1 cellular context compared by ENCODE assay signal in the genomic region with DNA sequence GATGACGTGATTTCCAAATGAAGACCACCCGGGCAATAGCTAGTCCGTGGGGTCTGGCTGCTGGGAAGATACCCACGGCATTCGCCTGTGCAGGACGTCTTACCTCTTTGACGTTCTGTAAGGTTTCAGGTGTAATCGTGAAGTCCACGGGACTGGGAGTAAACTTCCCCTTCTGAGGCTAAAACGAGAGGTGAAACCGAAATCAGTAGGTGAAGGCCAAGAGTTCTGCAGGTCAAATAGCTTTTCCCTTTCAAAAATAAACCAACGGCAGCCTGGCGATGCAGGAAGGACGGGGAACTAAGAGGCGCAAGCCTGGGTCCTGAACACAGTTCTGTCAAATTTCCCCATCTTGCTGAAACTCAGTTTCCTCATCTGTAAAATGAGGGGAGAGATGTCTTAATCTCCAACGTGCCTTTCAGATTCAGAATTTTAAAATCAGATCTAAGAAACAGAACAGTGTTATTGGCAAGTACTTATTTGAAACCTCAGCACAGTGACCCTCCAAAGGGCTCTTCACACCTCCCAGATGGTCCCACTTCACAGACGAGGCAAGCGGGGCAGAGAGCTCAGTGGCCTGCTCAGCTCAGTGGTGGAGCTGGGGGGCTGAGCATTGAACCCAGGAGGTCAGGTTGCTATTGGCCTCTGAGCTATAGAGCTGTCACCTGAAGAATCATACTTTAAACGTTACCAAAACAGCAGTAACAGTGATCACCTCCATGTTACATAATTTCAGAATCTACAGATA.
TF ChIP-seq lines count a peak whose summit lies in the region.

No MANE protein-coding gene starts in this region.

TF ChIP-seq in HepG2, 621 proteins besides CTCF, POLR2A, EP300 and RAD21 (continued from another document):
- TF ChIP-seq, protein P1, sequence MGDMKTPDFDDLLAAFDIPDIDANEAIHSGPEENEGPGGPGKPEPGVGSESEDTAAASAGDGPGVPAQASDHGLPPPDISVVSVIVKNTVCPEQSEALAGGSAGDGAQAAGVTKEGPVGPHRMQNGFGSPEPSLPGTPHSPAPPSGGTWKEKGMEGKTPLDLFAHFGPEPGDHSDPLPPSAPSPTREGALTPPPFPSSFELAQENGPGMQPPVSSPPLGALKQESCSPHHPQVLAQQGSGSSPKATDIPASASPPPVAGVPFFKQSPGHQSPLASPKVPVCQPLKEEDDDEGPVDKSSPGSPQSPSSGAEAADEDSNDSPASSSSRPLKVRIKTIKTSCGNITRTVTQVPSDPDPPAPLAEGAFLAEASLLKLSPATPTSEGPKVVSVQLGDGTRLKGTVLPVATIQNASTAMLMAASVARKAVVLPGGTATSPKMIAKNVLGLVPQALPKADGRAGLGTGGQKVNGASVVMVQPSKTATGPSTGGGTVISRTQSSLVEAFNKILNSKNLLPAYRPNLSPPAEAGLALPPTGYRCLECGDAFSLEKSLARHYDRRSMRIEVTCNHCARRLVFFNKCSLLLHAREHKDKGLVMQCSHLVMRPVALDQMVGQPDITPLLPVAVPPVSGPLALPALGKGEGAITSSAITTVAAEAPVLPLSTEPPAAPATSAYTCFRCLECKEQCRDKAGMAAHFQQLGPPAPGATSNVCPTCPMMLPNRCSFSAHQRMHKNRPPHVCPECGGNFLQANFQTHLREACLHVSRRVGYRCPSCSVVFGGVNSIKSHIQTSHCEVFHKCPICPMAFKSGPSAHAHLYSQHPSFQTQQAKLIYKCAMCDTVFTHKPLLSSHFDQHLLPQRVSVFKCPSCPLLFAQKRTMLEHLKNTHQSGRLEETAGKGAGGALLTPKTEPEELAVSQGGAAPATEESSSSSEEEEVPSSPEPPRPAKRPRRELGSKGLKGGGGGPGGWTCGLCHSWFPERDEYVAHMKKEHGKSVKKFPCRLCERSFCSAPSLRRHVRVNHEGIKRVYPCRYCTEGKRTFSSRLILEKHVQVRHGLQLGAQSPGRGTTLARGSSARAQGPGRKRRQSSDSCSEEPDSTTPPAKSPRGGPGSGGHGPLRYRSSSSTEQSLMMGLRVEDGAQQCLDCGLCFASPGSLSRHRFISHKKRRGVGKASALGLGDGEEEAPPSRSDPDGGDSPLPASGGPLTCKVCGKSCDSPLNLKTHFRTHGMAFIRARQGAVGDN (CRISPR knock-in tag; IDR thresholded peaks at IDR 0.05), result no peak
- TF ChIP-seq SMARCC2 (IDR thresholded peaks at IDR 0.05) (no peak), ZNF614 (CRISPR knock-in tag; IDR thresholded peaks at IDR 0.05; ENCODE audit: borderline replicate concordance) (no peak), NAIF1 (CRISPR knock-in tag; IDR thresholded peaks at IDR 0.05; ENCODE audit: borderline replicate concordance) (no peak), EED (CRISPR knock-in tag; IDR thresholded peaks at IDR 0.05) (no peak), POGZ (CRISPR knock-in tag; IDR thresholded peaks at IDR 0.05) (no peak)
- TF ChIP-seq, protein P2, sequence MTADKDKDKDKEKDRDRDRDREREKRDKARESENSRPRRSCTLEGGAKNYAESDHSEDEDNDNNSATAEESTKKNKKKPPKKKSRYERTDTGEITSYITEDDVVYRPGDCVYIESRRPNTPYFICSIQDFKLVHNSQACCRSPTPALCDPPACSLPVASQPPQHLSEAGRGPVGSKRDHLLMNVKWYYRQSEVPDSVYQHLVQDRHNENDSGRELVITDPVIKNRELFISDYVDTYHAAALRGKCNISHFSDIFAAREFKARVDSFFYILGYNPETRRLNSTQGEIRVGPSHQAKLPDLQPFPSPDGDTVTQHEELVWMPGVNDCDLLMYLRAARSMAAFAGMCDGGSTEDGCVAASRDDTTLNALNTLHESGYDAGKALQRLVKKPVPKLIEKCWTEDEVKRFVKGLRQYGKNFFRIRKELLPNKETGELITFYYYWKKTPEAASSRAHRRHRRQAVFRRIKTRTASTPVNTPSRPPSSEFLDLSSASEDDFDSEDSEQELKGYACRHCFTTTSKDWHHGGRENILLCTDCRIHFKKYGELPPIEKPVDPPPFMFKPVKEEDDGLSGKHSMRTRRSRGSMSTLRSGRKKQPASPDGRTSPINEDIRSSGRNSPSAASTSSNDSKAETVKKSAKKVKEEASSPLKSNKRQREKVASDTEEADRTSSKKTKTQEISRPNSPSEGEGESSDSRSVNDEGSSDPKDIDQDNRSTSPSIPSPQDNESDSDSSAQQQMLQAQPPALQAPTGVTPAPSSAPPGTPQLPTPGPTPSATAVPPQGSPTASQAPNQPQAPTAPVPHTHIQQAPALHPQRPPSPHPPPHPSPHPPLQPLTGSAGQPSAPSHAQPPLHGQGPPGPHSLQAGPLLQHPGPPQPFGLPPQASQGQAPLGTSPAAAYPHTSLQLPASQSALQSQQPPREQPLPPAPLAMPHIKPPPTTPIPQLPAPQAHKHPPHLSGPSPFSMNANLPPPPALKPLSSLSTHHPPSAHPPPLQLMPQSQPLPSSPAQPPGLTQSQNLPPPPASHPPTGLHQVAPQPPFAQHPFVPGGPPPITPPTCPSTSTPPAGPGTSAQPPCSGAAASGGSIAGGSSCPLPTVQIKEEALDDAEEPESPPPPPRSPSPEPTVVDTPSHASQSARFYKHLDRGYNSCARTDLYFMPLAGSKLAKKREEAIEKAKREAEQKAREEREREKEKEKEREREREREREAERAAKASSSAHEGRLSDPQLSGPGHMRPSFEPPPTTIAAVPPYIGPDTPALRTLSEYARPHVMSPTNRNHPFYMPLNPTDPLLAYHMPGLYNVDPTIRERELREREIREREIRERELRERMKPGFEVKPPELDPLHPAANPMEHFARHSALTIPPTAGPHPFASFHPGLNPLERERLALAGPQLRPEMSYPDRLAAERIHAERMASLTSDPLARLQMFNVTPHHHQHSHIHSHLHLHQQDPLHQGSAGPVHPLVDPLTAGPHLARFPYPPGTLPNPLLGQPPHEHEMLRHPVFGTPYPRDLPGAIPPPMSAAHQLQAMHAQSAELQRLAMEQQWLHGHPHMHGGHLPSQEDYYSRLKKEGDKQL (CRISPR knock-in tag; IDR thresholded peaks at IDR 0.05; ENCODE audit: low read depth), result no peak
- TF ChIP-seq, protein P3, sequence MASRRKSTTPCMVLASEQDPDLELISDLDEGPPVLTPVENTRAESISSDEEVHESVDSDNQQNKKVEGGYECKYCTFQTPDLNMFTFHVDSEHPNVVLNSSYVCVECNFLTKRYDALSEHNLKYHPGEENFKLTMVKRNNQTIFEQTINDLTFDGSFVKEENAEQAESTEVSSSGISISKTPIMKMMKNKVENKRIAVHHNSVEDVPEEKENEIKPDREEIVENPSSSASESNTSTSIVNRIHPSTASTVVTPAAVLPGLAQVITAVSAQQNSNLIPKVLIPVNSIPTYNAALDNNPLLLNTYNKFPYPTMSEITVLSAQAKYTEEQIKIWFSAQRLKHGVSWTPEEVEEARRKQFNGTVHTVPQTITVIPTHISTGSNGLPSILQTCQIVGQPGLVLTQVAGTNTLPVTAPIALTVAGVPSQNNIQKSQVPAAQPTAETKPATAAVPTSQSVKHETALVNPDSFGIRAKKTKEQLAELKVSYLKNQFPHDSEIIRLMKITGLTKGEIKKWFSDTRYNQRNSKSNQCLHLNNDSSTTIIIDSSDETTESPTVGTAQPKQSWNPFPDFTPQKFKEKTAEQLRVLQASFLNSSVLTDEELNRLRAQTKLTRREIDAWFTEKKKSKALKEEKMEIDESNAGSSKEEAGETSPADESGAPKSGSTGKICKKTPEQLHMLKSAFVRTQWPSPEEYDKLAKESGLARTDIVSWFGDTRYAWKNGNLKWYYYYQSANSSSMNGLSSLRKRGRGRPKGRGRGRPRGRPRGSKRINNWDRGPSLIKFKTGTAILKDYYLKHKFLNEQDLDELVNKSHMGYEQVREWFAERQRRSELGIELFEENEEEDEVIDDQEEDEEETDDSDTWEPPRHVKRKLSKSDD (CRISPR knock-in tag; IDR thresholded peaks at IDR 0.05; ENCODE audit: low read depth), result no peak
